In genomic region chr6:111994791-111995190, GRCh38 we compare ENCODE assay signal across 25 cellular contexts. TPM values are rescaled to one million over a fixed set of nuclear protein-coding genes. Genes with fewer than 3 reads are reported as not detected.
"Had no signal": no experiment of that assay in that cellular context is flagged by ENCODE, and none has a peak within 500 bp of the region (broad histone marks: within the 10 kb centered on the region; RNA-seq: fewer than 3 reads in every experiment).

No MANE protein-coding gene starts in this region.

- H3K4me3 Mint-ChIP-seq: activated B cell treated with CpG ODN at 0.5 μM for 24 hours; activated naive CD8-positive, alpha-beta T cell treated with anti-CD3 and anti-CD28 coated beads, Interleukin-2, amount 10 ng/mL, durations not matched to agents 7 days and 5 days; immature natural killer cell; neural progenitor cell; stimulated activated naive CD8-positive, alpha-beta T cell treated with anti-CD3 and anti-CD28 coated beads, Interleukin-15, Interleukin-2, amounts not matched to agents 100 ng/mL and 50 ng/mL, for 24 hours had no signal

- H3K4me2 ChIP-seq: hepatocyte, neural progenitor cell had no signal

- H3K79me2 ChIP-seq: hepatocyte had no signal

- H2AFZ ChIP-seq: hepatocyte, neural progenitor cell had no signal

- H3K27me3 ChIP-seq: hepatocyte, neural progenitor cell, right lobe of liver had no signal

- H3K9me3 Mint-ChIP-seq: activated B cell treated with CpG ODN at 0.5 μM for 24 hours; activated naive CD8-positive, alpha-beta T cell treated with anti-CD3 and anti-CD28 coated beads, Interleukin-2, amount 10 ng/mL, durations not matched to agents 7 days and 5 days; activated T-cell treated with anti-CD3 and anti-CD28 coated beads, Interleukin-2, amount 50 U/mL, for 72 hours; immature natural killer cell; stimulated activated naive CD8-positive, alpha-beta T cell treated with anti-CD3 and anti-CD28 coated beads, Interleukin-15, Interleukin-2, amounts not matched to agents 100 ng/mL and 50 ng/mL, for 24 hours had no signal

- ATAC-seq: activated T-cell treated with anti-CD3 and anti-CD28 coated beads, Interleukin-2, amount 50 U/mL, for 72 hours; left lobe of liver; lower lobe of right lung; mucosa of descending colon; right lobe of liver had no signal

- H3K27ac Mint-ChIP-seq: activated B cell treated with CpG ODN at 0.5 μM for 24 hours, neural progenitor cell had no signal

- H3K27ac ChIP-seq: coronary artery, hepatocyte, lower lobe of right lung, neural progenitor cell, right lobe of liver, tibial artery had no signal

- H3K4me3 ChIP-seq: coronary artery, hepatocyte, lower lobe of right lung, mucosa of descending colon, neural progenitor cell, right lobe of liver, skin epidermis, tibial artery had no signal

- DNase-seq: activated B cell treated with CpG ODN at 0.5 μM for 24 hours; activated CD4-positive, alpha-beta T cell treated with anti-CD3 and anti-CD28 coated beads for 48 hours; activated effector memory CD4-positive, alpha-beta T cell treated with anti-CD3 and anti-CD28 coated beads, Interleukin-2, amount 50 U/mL, for 16 hours; activated naive CD8-positive, alpha-beta T cell treated with anti-CD3 and anti-CD28 coated beads, Interleukin-2, amount 10 ng/mL, durations not matched to agents 7 days and 5 days; activated T-cell treated with anti-CD3 and anti-CD28 coated beads, Interleukin-2, amount 50 U/mL, for 72 hours; amygdala; cerebellar nuclear complex; foreskin melanocyte; immature natural killer cell; lower lobe of right lung; mesendoderm; mucosa of descending colon; posterior cingulate gyrus; right lobe of liver; stimulated activated CD4-positive, alpha-beta T cell treated with anti-CD3 and anti-CD28 coated beads, Interleukin-1b, Interleukin-23, amount 100 ng/mL, for 48 hours; tibial artery had no signal

- H3K36me3 ChIP-seq: lower lobe of right lung, neural progenitor cell, right lobe of liver, tibial artery had no signal

- H3K27me3 Mint-ChIP-seq: activated naive CD8-positive, alpha-beta T cell treated with anti-CD3 and anti-CD28 coated beads, Interleukin-2, amount 10 ng/mL, durations not matched to agents 7 days and 5 days; stimulated activated naive CD8-positive, alpha-beta T cell treated with anti-CD3 and anti-CD28 coated beads, Interleukin-15, Interleukin-2, amounts not matched to agents 100 ng/mL and 50 ng/mL, for 24 hours had no signal

- H3K36me3 Mint-ChIP-seq: immature natural killer cell had no signal

- FAIRE-seq: endometrium had no signal

RNA-seq across cellular contexts. Expression of gene CCN6, which starts 59.1 kb away (rescaled TPM):
- total RNA-seq: activated B cell treated with CpG ODN at 0.5 μM for 24 hours; activated naive CD8-positive, alpha-beta T cell treated with anti-CD3 and anti-CD28 coated beads, Interleukin-2, amount 10 ng/mL, durations not matched to agents 7 days and 5 days; hepatocyte; left lobe of liver; lower lobe of right lung; mucosa of descending colon; right lobe of liver; T-helper 1 cell treated with Interleukin-12 subunit alpha and Interleukin-12 subunit beta and Interleukin-4 antibody, amounts not matched to agents 30 ng/mL and 1 ng/mL, for 36 hours; urinary bladder had no signal
- polyA plus RNA-seq: immature natural killer cell, urinary bladder had no signal
